ENCODE assay signal across 6 cellular contexts in genomic region chr9:41150116-41150515, GRCh38. TPM values are rescaled to one million over a fixed set of nuclear protein-coding genes. Genes with fewer than 3 reads are reported as not detected.
"Had no signal": no experiment of that assay in that cellular context is flagged by ENCODE, and none has a peak within 500 bp of the region (broad histone marks: within the 10 kb centered on the region; RNA-seq: fewer than 3 reads in every experiment).

No MANE protein-coding gene starts in this region.

RNA-seq across cellular contexts. Expression of gene FOXD4L6, which starts 21.6 kb away (rescaled TPM):
- total RNA-seq: HFFc6, HT1080 had no signal
- polyA plus RNA-seq: GM23338, H1, HepG2, IgD-negative memory B cell had no signal
